Comparison of ENCODE assay signal across 2 cellular contexts in genomic region chrX:52185069-52185434, GRCh38. TPM values are rescaled to one million over a fixed set of nuclear protein-coding genes. Genes with fewer than 3 reads are reported as not detected.
"Had no signal": no experiment of that assay in that cellular context is flagged by ENCODE, and none has a peak within 500 bp of the region (broad histone marks: within the 10 kb centered on the region; RNA-seq: fewer than 3 reads in every experiment).

No MANE protein-coding gene starts in this region.

RNA-seq across cellular contexts. Expression of gene MAGED4, which starts 0.4 kb away (rescaled TPM):
- total RNA-seq: T-helper 1 cell treated with Interleukin-12 subunit alpha and Interleukin-12 subunit beta and Interleukin-4 antibody, amounts not matched to agents 30 ng/mL and 1 ng/mL, for 36 hours; T-helper 2 cell treated with Interferon-gamma antibody and Interleukin-4, amounts not matched to agents 100 ng/mL and 5 ng/mL, for 36 hours had no signal
